ENCODE assay signal across 18 cellular contexts in the genomic region with DNA sequence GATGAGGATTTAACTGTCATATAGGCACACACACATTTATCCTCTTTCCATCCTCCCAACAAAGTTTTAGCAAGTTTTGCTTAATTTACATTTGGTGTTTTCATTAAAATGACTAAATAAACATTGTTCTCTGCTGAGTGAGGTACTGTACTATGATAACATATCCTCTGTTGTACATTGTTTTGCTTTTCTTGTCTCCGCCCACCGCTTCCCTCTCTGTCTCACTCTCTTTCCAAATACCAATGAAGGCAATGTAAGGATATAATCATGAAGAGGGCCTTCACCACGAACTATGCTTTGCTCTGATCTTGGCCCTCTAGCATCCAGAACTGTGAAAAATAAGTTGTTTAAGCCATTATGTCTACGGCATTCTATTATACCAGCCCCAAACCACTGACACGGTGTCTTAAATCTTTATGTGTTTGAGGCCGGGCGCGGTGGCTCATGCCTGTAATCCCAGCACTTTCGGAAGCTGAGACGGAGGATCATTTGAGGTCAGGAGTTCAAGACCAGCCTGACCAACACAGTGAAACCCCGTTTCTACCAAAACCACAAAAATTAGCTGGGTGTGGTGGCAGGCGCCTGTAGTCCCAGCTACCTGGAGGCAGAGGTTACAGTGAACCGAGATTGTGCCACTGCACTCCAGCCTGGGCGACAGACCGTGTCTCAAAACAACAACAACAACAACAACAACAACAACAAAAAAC.
"Had no signal": no experiment of that assay in that cellular context is flagged by ENCODE, and none has a peak within 500 bp of the region (broad histone marks: within the 10 kb centered on the region; RNA-seq: fewer than 3 reads in every experiment).

No MANE protein-coding gene starts in this region.

- H3K36me3 ChIP-seq: cardiac muscle cell, esophagus muscularis mucosa, lower lobe of right lung, ovary, stomach, thoracic aorta, upper lobe of right lung had no signal

- H3K4me3 ChIP-seq: cardiac muscle cell, esophagus muscularis mucosa, lower lobe of right lung, ovary, stomach, thoracic aorta, upper lobe of right lung had no signal

- H3K4me3 Mint-ChIP-seq: activated naive CD8-positive, alpha-beta T cell treated with anti-CD3 and anti-CD28 coated beads, Interleukin-2, amount 50 U/mL, for 24 hours; activated T-helper 17 cell treated with anti-CD3 and anti-CD28 coated beads, Interleukin-2, amount 50 U/mL, for 72 hours; neural crest cell had no signal

- H3K27me3 Mint-ChIP-seq: activated naive CD8-positive, alpha-beta T cell treated with anti-CD3 and anti-CD28 coated beads, Interleukin-2, amount 50 U/mL, for 24 hours; activated T-helper 17 cell treated with anti-CD3 and anti-CD28 coated beads, Interleukin-2, amount 50 U/mL, for 72 hours had no signal

- H3K9me3 Mint-ChIP-seq: activated naive CD8-positive, alpha-beta T cell treated with anti-CD3 and anti-CD28 coated beads, Interleukin-2, amount 50 U/mL, for 24 hours; activated T-helper 17 cell treated with anti-CD3 and anti-CD28 coated beads, Interleukin-2, amount 50 U/mL, for 72 hours had no signal

- DNase-seq: activated CD4-positive, alpha-beta T cell treated with anti-CD3 and anti-CD28 coated beads, Interleukin-2, amount 50 U/mL, for 4 hours; activated CD4-positive, CD25-positive, alpha-beta regulatory T cell treated with anti-CD3 and anti-CD28 coated beads, Interleukin-2, amount 50 U/mL, for 72 hours; activated naive CD4-positive, alpha-beta T cell treated with Interleukin-2 at 50 U/mL for 16 hours; activated naive CD8-positive, alpha-beta T cell treated with anti-CD3 and anti-CD28 coated beads, Interleukin-2, amount 50 U/mL, for 24 hours; aorta; glutamatergic neuron; lower lobe of right lung; midbrain; ovary; stimulated activated CD4-positive, alpha-beta T cell treated with anti-CD3 and anti-CD28 coated beads, Interleukin-1b, Interleukin-23, amount 100 ng/mL, for 48 hours; stomach; T-helper 2 cell; upper lobe of right lung had no signal

- H3K4me1 ChIP-seq: esophagus muscularis mucosa, lower lobe of right lung, stomach, upper lobe of right lung had no signal

- H3K27me3 ChIP-seq: cardiac muscle cell, esophagus muscularis mucosa, ovary, stomach, upper lobe of right lung had no signal

- H3K4me1 Mint-ChIP-seq: activated T-helper 17 cell treated with anti-CD3 and anti-CD28 coated beads, Interleukin-2, amount 50 U/mL, for 72 hours had no signal

- ATAC-seq: activated naive CD8-positive, alpha-beta T cell treated with anti-CD3 and anti-CD28 coated beads, Interleukin-2, amount 50 U/mL, for 24 hours; activated T-helper 17 cell treated with anti-CD3 and anti-CD28 coated beads, Interleukin-2, amount 50 U/mL, for 72 hours; lower lobe of right lung; upper lobe of right lung had no signal

- H3K9me3 ChIP-seq: esophagus muscularis mucosa, lower lobe of right lung, ovary, stomach, thoracic aorta, upper lobe of right lung had no signal

- H3K27ac Mint-ChIP-seq: activated naive CD8-positive, alpha-beta T cell treated with anti-CD3 and anti-CD28 coated beads, Interleukin-2, amount 50 U/mL, for 24 hours; activated T-helper 17 cell treated with anti-CD3 and anti-CD28 coated beads, Interleukin-2, amount 50 U/mL, for 72 hours had no signal

- H3K27ac ChIP-seq: cardiac muscle cell, esophagus muscularis mucosa, lower lobe of right lung, ovary, stomach, thoracic aorta, upper lobe of right lung had no signal
